Comparison of ENCODE assay signal across 8 cellular contexts in the genomic region with DNA sequence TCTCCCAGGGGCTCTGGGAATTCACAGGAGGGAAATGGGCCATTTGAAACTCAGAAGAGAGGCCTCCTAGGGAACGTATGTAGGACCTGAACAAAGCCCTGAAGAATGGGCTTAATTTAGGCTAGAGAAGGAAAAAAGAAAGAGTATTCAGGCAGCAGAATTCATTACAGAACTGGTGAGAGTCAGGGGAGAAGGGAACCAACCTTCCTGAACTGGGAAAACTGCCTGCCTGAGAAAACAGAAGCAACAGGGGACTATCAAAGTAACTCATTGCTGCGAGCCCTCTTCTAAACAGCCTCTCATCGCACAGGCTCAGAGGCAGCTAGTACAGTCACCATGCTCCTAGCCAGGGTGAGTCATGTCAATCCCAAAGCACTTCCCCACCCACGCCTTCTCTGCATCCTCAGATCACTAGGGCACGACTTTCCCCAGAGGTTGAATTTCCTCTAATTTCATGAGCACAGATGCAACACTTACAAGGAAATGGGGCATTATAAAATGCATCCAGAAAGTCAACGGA.
DNase-seq lines count a peak whose midpoint lies in the region; ATAC-seq, FAIRE-seq and TF ChIP-seq lines count a peak whose summit lies in the region.

No MANE protein-coding gene starts in this region.

- H3K79me2 ChIP-seq in H9 (ENCODE audit: insufficient read depth, low read length) (no peaks in the 10 kb centered on the region), mammary epithelial cell (ENCODE audit: insufficient read depth, low read length) (no peaks in the 10 kb centered on the region), HepG2 (ENCODE audit: insufficient read depth, low read length) (no peaks in the 10 kb centered on the region)

- no peak overlapping the region for H4K91ac ChIP-seq in H9 (ENCODE audit: insufficient read length, low read depth, low read length)

- WGBS in H9 (ENCODE audit: extremely low coverage, insufficient read length, low lambda C conversion rate) = no CpG with 5 or more reads among the region's 6 CpGs
- 9% methylated on average over 6 of the region's 6 CpGs for WGBS in mammary epithelial cell (ENCODE audit: low coverage, missing lambda C conversion rate)
- WGBS in HepG2 (ENCODE audit: low lambda C conversion rate) = 15% methylated on average over 4 of the region's 6 CpGs
- WGBS in aorta, 2 donors = 20 to 22% methylated on average over 6 of the region's 6 CpGs

- no peak for TF ChIP-seq POLR2A in HepG2 (IDR thresholded peaks at IDR 0.05; ENCODE audit: insufficient read depth in 1 of 2, low read depth in 2 of 2, low read length in 2 of 2)

- no peak overlapping the region for H2AK5ac ChIP-seq in H9 (ENCODE audit: insufficient read length, low read length)

- intact Hi-C loops in mammary epithelial cell (cut with micrococcal nuclease) = loop anchor here (2.0 kb wide), 1 partner anchor 31 kb away; no protein-coding TSS in a partner anchor
- intact Hi-C loops in HepG2 (cut with micrococcal nuclease; ENCODE audit: unreplicated experiment) = no loop called here
- intact Hi-C loops in aorta (cut with DNase I) = no loop called here
- intact Hi-C loops in CD4-positive, alpha-beta memory T cell (cut with micrococcal nuclease) = no loop called here

- TF ChIP-seq EP300 in HepG2 (IDR thresholded peaks at IDR 0.05; ENCODE audit: low read depth in 2 of 2, low read length in 2 of 2) = no peak
- no peak for TF ChIP-seq EP300 in HepG2 (CRISPR knock-in tag; IDR thresholded peaks at IDR 0.05; ENCODE audit: borderline replicate concordance)

- H2BK20ac ChIP-seq in H9 (ENCODE audit: low read depth, low read length, poor library complexity, severe bottlenecking) = no peak overlapping the region

- BruUV-seq in mammary epithelial cell (replicated peaks; lab: Mats Ljungman, UMichigan) (no TSS peak), HepG2 (replicated peaks; lab: Mats Ljungman, UMichigan) (no TSS peak)

- TF ChIP-seq CTCF in H9 (conservative IDR thresholded peaks at IDR 0.05) (no peak), mammary epithelial cell (conservative IDR thresholded peaks at IDR 0.05 in 1 of 2, IDR thresholded peaks at IDR 0.05 in 1 of 2; ENCODE audit: extremely low read depth in 1 of 2, insufficient read depth in 1 of 2, low read depth in 1 of 2, low read length in 2 of 2) (no peak), HepG2 (CRISPR knock-in tag; IDR thresholded peaks at IDR 0.05) (no peak)

- DNase-seq in ELR (ENCODE audit: low read depth) (peak; percentile 98), H9 (peak; percentile 79), NCI-H1436 treated with DMSO at 0.1 percent for 48 hours (lab: John Stamatoyannopoulos, UW) (peak; percentile 57), mammary epithelial cell (peak; percentile 92), HepG2 (ENCODE audit: low spot score) (peak; percentile 37), aorta (peak in 1 of 2 donors; percentile 85), NCI-H345 treated with DMSO at 0.1 percent for 48 hours (lab: John Stamatoyannopoulos, UW; ENCODE audit: unreplicated experiment) (no peak)
- no peak for DNase-seq in CD4-positive, alpha-beta memory T cell

- no peak overlapping the region for H4K5ac ChIP-seq in H9 (ENCODE audit: insufficient read length, low read depth, low read length)

- peaks cover 54 to 57% of the 10 kb centered on the region in 2 experiments for H3K4me1 Mint-ChIP-seq in H9
- peaks cover 3 to 17% (median 14%) of the 10 kb centered on the region in 4 donors for H3K4me1 Mint-ChIP-seq in CD4-positive, alpha-beta memory T cell

- H3K27me3 Mint-ChIP-seq in H9 (ENCODE audit: low read depth) = no peaks in the 10 kb centered on the region
- peaks cover 0 to 2% of the 10 kb centered on the region in 2 donors for H3K27me3 Mint-ChIP-seq in CD4-positive, alpha-beta memory T cell

- H2BK120ac ChIP-seq in H9 (ENCODE audit: low read depth, low read length, poor library complexity, severe bottlenecking) = no peak overlapping the region

- H3T11ph ChIP-seq in H9 (ENCODE audit: low read length) = no peak overlapping the region

- H2AFZ ChIP-seq in H9 (ENCODE audit: low read length) (no peak overlapping the region), mammary epithelial cell (ENCODE audit: low read depth, low read length) (peak overlapping the region; percentile 77), HepG2 (ENCODE audit: low read length) (no peak overlapping the region)

- CTCF ChIA-PET in mammary epithelial cell (lab: Charles Lee; ENCODE audit: low non-redundant PET) (interaction anchor here (1.0 kb wide), 1 partner anchor 61 kb away, joined by 9 read pairs; no protein-coding TSS in a partner anchor), HepG2 (lab: Yijun Ruan, JAX; ENCODE audit: low intra/inter-chr PET ratio, low total read pairs) (no interaction called here)
- CTCF ChIA-PET in CD4-positive, alpha-beta memory T cell (lab: Charles Lee; ENCODE audit: partially characterized antibody) = no interaction called here

- H3K4me3 ChIP-seq in mammary epithelial cell (replicated peaks in 1 of 3; ENCODE audit: insufficient read depth in 1 of 3, low read depth in 2 of 3, low read length in 3 of 3) = no peak overlapping the region
- no peak overlapping the region for H3K4me3 ChIP-seq in HepG2 (replicated peaks in 1 of 3; ENCODE audit: insufficient read depth in 1 of 3, low read depth in 2 of 3, low read length in 3 of 3)
- H3K4me3 ChIP-seq in aorta (ENCODE audit: low read length in 2 of 2) = no peak overlapping the region
- H3K4me3 ChIP-seq in CD4-positive, alpha-beta memory T cell (ENCODE audit: low read length in 2 of 2) = no peak overlapping the region

- ATAC-seq in HepG2 (peak; percentile 78), aorta (ENCODE audit: low FRiP score) (peak; percentile 80)

- H3K9ac ChIP-seq in H9 (ENCODE audit: extremely low read depth, insufficient read length, low read length) (no peak overlapping the region), mammary epithelial cell (ENCODE audit: insufficient read depth, low read length) (no peak overlapping the region), HepG2 (ENCODE audit: insufficient read depth, low read depth, low read length) (no peak overlapping the region)

- no peaks in the 10 kb centered on the region for H3K79me1 ChIP-seq in H9 (ENCODE audit: insufficient read depth, low read depth, low read length, poor library complexity, severe bottlenecking)

- H3K36me3 Mint-ChIP-seq in H9 (ENCODE audit: insufficient read depth in 1 of 3, low read depth in 3 of 3) = peaks cover 0 to 7% (median 4%) of the 10 kb centered on the region in 3 experiments; a peak in 2 of 7 replicates
- no peaks in the 10 kb centered on the region for H3K36me3 Mint-ChIP-seq in CD4-positive, alpha-beta memory T cell

- H3K4me2 ChIP-seq in H9 (ENCODE audit: insufficient read depth, insufficient read length, low read length) (peak overlapping the region; percentile 4), mammary epithelial cell (ENCODE audit: insufficient read depth, low read depth, low read length) (peak overlapping the region; percentile 48), HepG2 (ENCODE audit: low read depth, low read length) (no peak overlapping the region)

- no peak overlapping the region for H3K56ac ChIP-seq in H9 (ENCODE audit: insufficient read length, low read depth, low read length)

- no peaks in the 10 kb centered on the region for H3K27me3 ChIP-seq in H9 (ENCODE audit: insufficient read depth, low read length)
- no peaks in the 10 kb centered on the region for H3K27me3 ChIP-seq in mammary epithelial cell (ENCODE audit: insufficient read depth, low read length)
- H3K27me3 ChIP-seq in HepG2 (ENCODE audit: control insufficient read depth in 1 of 2, insufficient read depth in 2 of 2, low read length in 2 of 2) = peaks cover 0 to 21% of the 10 kb centered on the region in 2 experiments; a peak in 3 of 5 replicates
- H3K27me3 ChIP-seq in aorta (ENCODE audit: control insufficient read depth in 1 of 2, insufficient read depth in 2 of 2, low read length in 1 of 2) = no peaks in the 10 kb centered on the region
- no peaks in the 10 kb centered on the region for H3K27me3 ChIP-seq in CD4-positive, alpha-beta memory T cell (ENCODE audit: insufficient read depth, low read length)

- H3K18ac ChIP-seq in H9 (ENCODE audit: insufficient read length, low read depth, low read length) = no peak overlapping the region

- in situ Hi-C loops in mammary epithelial cell (cut with MboI; ENCODE audit: low sequenced_read_pairs in 2 of 2) = no loop called here
- in situ Hi-C loops in HepG2 (cut with HindIII; ENCODE audit: extremely low pct_ligation_motif_present, low pct_unique_long_range_greater_than_20kb) = no loop called here

- no peak overlapping the region for H3K4ac ChIP-seq in H9 (ENCODE audit: low read depth, low read length)

- peak overlapping the region; percentile 81 for H3K27ac ChIP-seq in H9 (ENCODE audit: insufficient read length, low read depth, low read length)
- peak overlapping the region; percentile 45 for H3K27ac ChIP-seq in mammary epithelial cell (ENCODE audit: insufficient read depth, low read depth, low read length)
- no peak overlapping the region for H3K27ac ChIP-seq in HepG2 (ENCODE audit: extremely low read length, insufficient read depth, low read length)
- H3K27ac ChIP-seq in aorta (ENCODE audit: low read depth in 1 of 2, low read length in 2 of 2) = no peak overlapping the region
- no peak overlapping the region for H3K27ac ChIP-seq in CD4-positive, alpha-beta memory T cell (ENCODE audit: low read depth, low read length)

- H2BK5ac ChIP-seq in H9 (ENCODE audit: insufficient read length, low read length) = no peak overlapping the region

- H4K20me1 ChIP-seq in H9 (ENCODE audit: control insufficient read depth, insufficient read depth, insufficient read length) (no peaks in the 10 kb centered on the region), mammary epithelial cell (ENCODE audit: insufficient read depth, low read length) (no peaks in the 10 kb centered on the region), HepG2 (ENCODE audit: insufficient read depth, low read length) (no peaks in the 10 kb centered on the region)

- H3K9me3 ChIP-seq in H9 (ENCODE audit: control insufficient read depth, low read depth, low read length) (no peaks in the 10 kb centered on the region), mammary epithelial cell (replicated peaks; ENCODE audit: insufficient read depth, low read length) (no peaks in the 10 kb centered on the region), HepG2 (ENCODE audit: low read length) (no peaks in the 10 kb centered on the region), aorta (ENCODE audit: control insufficient read depth, low read length) (no peaks in the 10 kb centered on the region)
- no peaks in the 10 kb centered on the region for H3K9me3 ChIP-seq in CD4-positive, alpha-beta memory T cell (ENCODE audit: control insufficient read depth in 1 of 2, low read length in 2 of 2)

- peak overlapping the region; percentile 96 to 99 (median 99) for H3K27ac Mint-ChIP-seq in H9
- peak overlapping the region in 1 of 7 donors; percentile 43 for H3K27ac Mint-ChIP-seq in CD4-positive, alpha-beta memory T cell

- no peak overlapping the region for H2BK15ac ChIP-seq in H9 (ENCODE audit: low read depth, low read length)

- POLR2A ChIA-PET in HepG2 (lab: Yijun Ruan, JAX) = no interaction called here
- POLR2A ChIA-PET in CD4-positive, alpha-beta memory T cell (lab: Charles Lee; ENCODE audit: partially characterized antibody) = no interaction called here

- H3K36me3 ChIP-seq in mammary epithelial cell (ENCODE audit: insufficient read depth, low read length) = no peaks in the 10 kb centered on the region
- no peaks in the 10 kb centered on the region for H3K36me3 ChIP-seq in HepG2 (replicated peaks in 1 of 2; ENCODE audit: control insufficient read depth in 1 of 2, insufficient read depth in 2 of 2, low read length in 2 of 2)
- no peaks in the 10 kb centered on the region for H3K36me3 ChIP-seq in aorta (ENCODE audit: control insufficient read depth in 1 of 2, insufficient read depth in 2 of 2, low read length in 1 of 2)
- no peaks in the 10 kb centered on the region for H3K36me3 ChIP-seq in CD4-positive, alpha-beta memory T cell (ENCODE audit: insufficient read depth, low read length)

- no peaks in the 10 kb centered on the region for H3K23me2 ChIP-seq in H9 (ENCODE audit: insufficient read length, low read depth, low read length, poor library complexity, severe bottlenecking)

- dilution Hi-C loops in mammary epithelial cell (cut with HindIII; ENCODE audit: low sequenced_read_pairs) = loop anchor here (5.0 kb wide), 1 partner anchor 44 kb away; no protein-coding TSS in a partner anchor

- no peak overlapping the region for H3K23ac ChIP-seq in H9 (ENCODE audit: insufficient read length, low read depth, low read length)

- peak overlapping the region; percentile 3 to 56; a peak in 3 of 5 replicates for H3K4me3 Mint-ChIP-seq in H9
- H3K4me3 Mint-ChIP-seq in CD4-positive, alpha-beta memory T cell = no peak overlapping the region

- no peak for TF ChIP-seq RAD21 in HepG2 (CRISPR knock-in tag; IDR thresholded peaks at IDR 0.05)

- no peak for FAIRE-seq in HepG2 (lab: Jason Lieb, UNC)

- no peak overlapping the region for H3K14ac ChIP-seq in H9 (ENCODE audit: insufficient read depth, low read length)

- no peak overlapping the region for H4K8ac ChIP-seq in H9 (replicated peaks; ENCODE audit: insufficient read length, low read depth, low read length)

- peaks cover 7% of the 10 kb centered on the region; the same call in 1 of the 2 replicates for H3K4me1 ChIP-seq in H9 (ENCODE audit: insufficient read depth, low read length)
- peaks cover 22% of the 10 kb centered on the region for H3K4me1 ChIP-seq in mammary epithelial cell (ENCODE audit: insufficient read depth, low read length)
- no peaks in the 10 kb centered on the region for H3K4me1 ChIP-seq in HepG2 (ENCODE audit: insufficient read depth, low read length)
- H3K4me1 ChIP-seq in aorta (ENCODE audit: control insufficient read depth in 1 of 2, insufficient read depth in 2 of 2, low read length in 2 of 2) = no peaks in the 10 kb centered on the region
- H3K4me1 ChIP-seq in CD4-positive, alpha-beta memory T cell (ENCODE audit: insufficient read depth, low read length) = no peaks in the 10 kb centered on the region

- H3K9me3 Mint-ChIP-seq in H9 = peaks cover 2 to 7% of the 10 kb centered on the region in 2 experiments; a peak in 2 of 5 replicates
- no peaks in the 10 kb centered on the region for H3K9me3 Mint-ChIP-seq in CD4-positive, alpha-beta memory T cell

- H2BK12ac ChIP-seq in H9 (ENCODE audit: insufficient read length, low read depth, low read length) = no peak overlapping the region

Comparison
In these comparisons a context has a peak if more than half of its experiments do, and no peak if none do; other contexts are left out.
1. DNase-seq: peak in ELR (single experiment), H9 (single experiment), NCI-H1436 treated with DMSO at 0.1 percent for 48 hours (single experiment), mammary epithelial cell (single experiment) and HepG2 (single experiment); none in CD4-positive, alpha-beta memory T cell (0 of 5) and NCI-H345 treated with DMSO at 0.1 percent for 48 hours (single experiment).
2. H3K27ac ChIP-seq: peak in H9 (single experiment) and mammary epithelial cell (single experiment); none in HepG2 (single experiment), aorta (0 of 2) and CD4-positive, alpha-beta memory T cell (single experiment).
3. H3K4me3 Mint-ChIP-seq: peak in H9 (2 of 2); none in CD4-positive, alpha-beta memory T cell (0 of 8).